In the genomic region with DNA sequence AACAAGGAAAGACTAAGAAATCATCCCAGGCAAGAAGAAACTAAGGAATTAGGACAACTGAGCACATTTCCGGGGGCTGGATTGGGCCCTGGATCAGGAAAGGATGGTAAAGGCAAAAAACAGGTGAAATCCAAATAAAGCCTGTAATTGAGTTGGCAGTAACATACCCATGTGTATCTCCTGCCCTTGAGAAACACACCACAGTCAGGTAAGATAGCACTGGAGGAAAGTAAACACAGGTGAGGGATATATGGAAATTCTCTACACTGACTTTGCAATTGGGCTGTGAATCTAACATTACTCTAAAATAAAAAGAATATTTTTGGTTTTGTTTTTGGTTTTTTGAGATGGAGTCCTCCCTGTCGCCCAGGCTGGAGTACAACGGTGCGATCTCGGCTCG, we compare ENCODE assay signal across 7 cellular contexts.
"Had no signal": no experiment of that assay in that cellular context is flagged by ENCODE, and none has a peak within 500 bp of the region (broad histone marks: within the 10 kb centered on the region; RNA-seq: fewer than 3 reads in every experiment).

No MANE protein-coding gene starts in this region.

- FAIRE-seq: G401.6, GM12878, GM12892, GM18507, GM19239 had no signal

- ATAC-seq: GM12878 had no signal

- DNase-seq: GDM1, GF-D8 had no signal

- H3K4me3 ChIP-seq: GM12878 had no signal
